In genomic region chr3:30535515-30535914, GRCh38 we compare ENCODE assay signal across 14 cellular contexts.
"Had no signal": no experiment of that assay in that cellular context is flagged by ENCODE, and none has a peak within 500 bp of the region (broad histone marks: within the 10 kb centered on the region; RNA-seq: fewer than 3 reads in every experiment).

No MANE protein-coding gene starts in this region.

- DNase-seq: activated CD4-positive, alpha-beta T cell treated with anti-CD3 and anti-CD28 coated beads for 36 hours; activated CD8-positive, alpha-beta T cell treated with anti-CD3 and anti-CD28 coated beads, Interleukin-2, amount 10 ng/mL, durations not matched to agents 7 days and 5 days; activated naive CD4-positive, alpha-beta T cell; immature natural killer cell; left colon; mammary epithelial cell; ovary; small intestine; SW 1271 had no signal

- H3K36me3 Mint-ChIP-seq: immature natural killer cell had no signal

- H3K27ac ChIP-seq: ascending aorta, ovary, SJSA1 had no signal

- H3K27me3 ChIP-seq: ascending aorta, ovary, SJSA1 had no signal

- H3K4me3 ChIP-seq: ascending aorta, ovary, SJSA1 had no signal

- H3K9me3 Mint-ChIP-seq: activated T-helper 1 cell treated with anti-CD3 and anti-CD28 coated beads, Interleukin-12 subunit alpha, Interleukin-12 subunit beta, Interleukin-2, Interleukin-4 antibody, amounts not matched to agents 30 ng/mL and 10 ng/mL and 1 ng/mL, durations not matched to agents 14 hours and 24 hours and 36 hours; type B pancreatic cell had no signal

- H3K27ac Mint-ChIP-seq: activated CD4-positive, alpha-beta T cell treated with anti-CD3 and anti-CD28 coated beads for 36 hours; activated CD8-positive, alpha-beta T cell treated with anti-CD3 and anti-CD28 coated beads, Interleukin-2, amount 10 ng/mL, durations not matched to agents 7 days and 5 days; activated T-helper 1 cell treated with anti-CD3 and anti-CD28 coated beads, Interleukin-12 subunit alpha, Interleukin-12 subunit beta, Interleukin-2, Interleukin-4 antibody, amounts not matched to agents 30 ng/mL and 10 ng/mL and 1 ng/mL, durations not matched to agents 14 hours and 24 hours and 36 hours; immature natural killer cell; nephron; type B pancreatic cell had no signal

- H3K9me3 ChIP-seq: ascending aorta, ovary, SJSA1 had no signal

- H3K4me1 Mint-ChIP-seq: immature natural killer cell, nephron had no signal

- H3K36me3 ChIP-seq: ascending aorta, ovary, SJSA1 had no signal

- H3K27me3 Mint-ChIP-seq: activated CD4-positive, alpha-beta T cell treated with anti-CD3 and anti-CD28 coated beads for 36 hours; type B pancreatic cell had no signal

- H3K4me3 Mint-ChIP-seq: activated CD4-positive, alpha-beta T cell treated with anti-CD3 and anti-CD28 coated beads for 36 hours; activated CD8-positive, alpha-beta T cell treated with anti-CD3 and anti-CD28 coated beads, Interleukin-2, amount 10 ng/mL, durations not matched to agents 7 days and 5 days; activated T-helper 1 cell treated with anti-CD3 and anti-CD28 coated beads, Interleukin-12 subunit alpha, Interleukin-12 subunit beta, Interleukin-2, Interleukin-4 antibody, amounts not matched to agents 30 ng/mL and 10 ng/mL and 1 ng/mL, durations not matched to agents 14 hours and 24 hours and 36 hours; immature natural killer cell; nephron; type B pancreatic cell had no signal
